19 cellular contexts compared by ENCODE assay signal in genomic region chr1:3641046-3641760, GRCh38. TPM values are rescaled to one million over a fixed set of nuclear protein-coding genes. Genes with fewer than 3 reads are reported as not detected.
DNase-seq lines count a peak whose midpoint lies in the region; ATAC-seq, FAIRE-seq and TF ChIP-seq lines count a peak whose summit lies in the region.
"Had no signal": no experiment of that assay in that cellular context is flagged by ENCODE, and none has a peak within 500 bp of the region (broad histone marks: within the 10 kb centered on the region; RNA-seq: fewer than 3 reads in every experiment).

No MANE protein-coding gene starts in this region.

- H3K4me1 Mint-ChIP-seq in WTC11 (no peaks in the 10 kb centered on the region), chondrocyte (ENCODE audit: low read depth) (no peaks in the 10 kb centered on the region)
- H3K4me1 Mint-ChIP-seq: B cell had no signal

- H3K4me1 ChIP-seq in mucosa of descending colon (ENCODE audit: low read depth) = no peaks in the 10 kb centered on the region
- H3K4me1 ChIP-seq in upper lobe of right lung = no peaks in the 10 kb centered on the region

- H3K4me3 ChIP-seq in mucosa of descending colon (no peak overlapping the region), upper lobe of right lung (no peak overlapping the region)
- H3K4me3 ChIP-seq: GM23248 had no signal

- H3K36me3 ChIP-seq in mucosa of descending colon (ENCODE audit: low read depth) (no peaks in the 10 kb centered on the region), upper lobe of right lung (peaks cover 39% of the 10 kb centered on the region)

- CTCF ChIA-PET in WTC11 (lab: Charles Lee) = interaction anchor here (1.1 to 1.6 kb wide), 2 partner anchors 83 to 188 kb away, joined by 4 to 6 read pairs; no protein-coding TSS in a partner anchor

- H3K27me3 Mint-ChIP-seq in WTC11 (ENCODE audit: low read depth) = no peaks in the 10 kb centered on the region
- no peaks in the 10 kb centered on the region for H3K27me3 Mint-ChIP-seq in chondrocyte (ENCODE audit: low read depth)
- H3K27me3 Mint-ChIP-seq: B cell; CD4-positive, alpha-beta T cell had no signal

- DNase-seq in WTC11 (ENCODE audit: low spot score) = peak; percentile 8
- peak; percentile 81 for DNase-seq in chondrocyte (ENCODE audit: low spot score)
- DNase-seq in mucosa of descending colon = peak in 2 of 3 donors; percentile 11 to 31
- peak; percentile 54 for DNase-seq in upper lobe of right lung
- no peak for DNase-seq in RCC 7860 (ENCODE audit: low spot score)
- no peak for DNase-seq in NAMALWA (ENCODE audit: low spot score)
- DNase-seq: C1 segment of cervical spinal cord; Calu3; CD4-positive, alpha-beta T cell; DMS79 treated with DMSO at 0.1 percent for 48 hours; EL; GM23248; H7 had no signal

- no peaks in the 10 kb centered on the region for H3K27me3 ChIP-seq in upper lobe of right lung

- H3K36me3 Mint-ChIP-seq in WTC11 (peaks cover 25% of the 10 kb centered on the region), chondrocyte (ENCODE audit: low read depth) (peaks cover 25% of the 10 kb centered on the region)

- POLR2A ChIA-PET in WTC11 (lab: Charles Lee) = no interaction called here

- H3K27ac ChIP-seq in upper lobe of right lung = no peak overlapping the region
- H3K27ac ChIP-seq: GM23248, HL-60 had no signal

- no peaks in the 10 kb centered on the region for H3K9me3 Mint-ChIP-seq in WTC11
- H3K9me3 Mint-ChIP-seq in chondrocyte (ENCODE audit: low read depth) = no peaks in the 10 kb centered on the region
- H3K9me3 Mint-ChIP-seq: CD4-positive, alpha-beta T cell had no signal

- no peak for FAIRE-seq in RCC 7860 (lab: Jason Lieb, UNC)
- FAIRE-seq: A204.1, G401.6, GM12892 had no signal

- no peak for ATAC-seq in WTC11
- ATAC-seq in mucosa of descending colon = no peak
- ATAC-seq in upper lobe of right lung = no peak
- ATAC-seq in GM18498 (IDR thresholded peaks at IDR 0.05; ENCODE audit: unreplicated experiment) = no peak

- H3K9me3 ChIP-seq in mucosa of descending colon (no peaks in the 10 kb centered on the region), upper lobe of right lung (no peaks in the 10 kb centered on the region)

- H3K27ac Mint-ChIP-seq in WTC11 = no peak overlapping the region
- H3K27ac Mint-ChIP-seq in chondrocyte (ENCODE audit: unreplicated experiment) = no peak overlapping the region
- H3K27ac Mint-ChIP-seq: B cell; CD4-positive, alpha-beta T cell had no signal

- TF ChIP-seq CTCF in WTC11 (IDR thresholded peaks at IDR 0.05) = no peak
- no peak for TF ChIP-seq CTCF in chondrocyte (IDR thresholded peaks at IDR 0.05)
- TF ChIP-seq CTCF in mucosa of descending colon (IDR thresholded peaks at IDR 0.05) = no peak
- TF ChIP-seq CTCF in upper lobe of right lung (IDR thresholded peaks at IDR 0.05) = no peak

- H3K4me3 Mint-ChIP-seq in WTC11 (no peak overlapping the region), chondrocyte (ENCODE audit: unreplicated experiment) (no peak overlapping the region)
- H3K4me3 Mint-ChIP-seq: B cell; CD4-positive, alpha-beta T cell had no signal

- intact Hi-C loops in mucosa of descending colon (cut with DNase I, micrococcal nuclease) = no loop called here
- intact Hi-C loops in upper lobe of right lung (cut with DNase I) = no loop called here

TF ChIP-seq in WTC11, 78 proteins besides CTCF, POLR2A, EP300 and RAD21:
- TF ChIP-seq HMGXB4 (CRISPR knock-in tag; IDR thresholded peaks at IDR 0.05) (no peak), GABPB1 (CRISPR knock-in tag; IDR thresholded peaks at IDR 0.05) (no peak), ZNF425 (CRISPR knock-in tag; conservative IDR thresholded peaks at IDR 0.05) (no peak), USF2 (CRISPR knock-in tag; IDR thresholded peaks at IDR 0.05) (no peak), ETV6 (CRISPR knock-in tag; IDR thresholded peaks at IDR 0.05) (no peak), GTF2I (CRISPR knock-in tag; conservative IDR thresholded peaks at IDR 0.05) (no peak)

RNA-seq across cellular contexts. Expression of gene WRAP73, which starts 8.7 kb away (rescaled TPM):
- total RNA-seq in WTC11 (2021) = 33.8 to 39.2 TPM (median 34.7 TPM) in 3 replicates
- 12.6 to 17.6 TPM (median 15.5 TPM) in 3 replicates for total RNA-seq in chondrocyte
- 10 to 100 TPM; 19.2 to 26.3 (median 21.0) TPM for total RNA-seq in mucosa of descending colon
- 18.5 TPM for total RNA-seq in upper lobe of right lung

RNA-seq across cellular contexts. Expression of gene TP73, which starts 11.1 kb away (rescaled TPM):
- total RNA-seq in WTC11 (2021) (5.7 to 6.4 TPM (median 5.8 TPM) in 3 replicates), chondrocyte (0.05 to 0.58 TPM in 2 of 3 replicates, not detected in the other), mucosa of descending colon (under 1 TPM; 0.12 to 0.63 (median 0.51) TPM), upper lobe of right lung (0.29 TPM)
- total RNA-seq: CD4-positive, alpha-beta T cell; GM23248 had no signal

RNA-seq across cellular contexts. Expression of gene TPRG1L, which starts 16.4 kb away (rescaled TPM):
- total RNA-seq in WTC11 (2021) = 20.9 to 22.3 TPM (median 20.9 TPM) in 3 replicates
- total RNA-seq in chondrocyte = 52.5 to 53.7 TPM (median 53.6 TPM) in 3 replicates
- total RNA-seq in mucosa of descending colon = 10 to 100 TPM; 70.4 to 96.0 (median 76.1) TPM
- 47.5 TPM for total RNA-seq in upper lobe of right lung

RNA-seq across cellular contexts. Expression of gene MEGF6, which starts 29.9 kb away (rescaled TPM):
- total RNA-seq in WTC11 (2021) = 24.9 to 32.4 TPM (median 27.2 TPM) in 3 replicates
- 185 to 332 TPM (median 328 TPM) in 3 replicates for total RNA-seq in chondrocyte
- total RNA-seq in mucosa of descending colon = 10 to 100 TPM in 1 of 3 donors, 1 to 10 TPM in 2; 6.2 to 12.2 (median 8.5) TPM
- 96.6 TPM for total RNA-seq in upper lobe of right lung

Comparison
In these comparisons a context has a peak if more than half of its experiments do, and no peak if none do; other contexts are left out.
1. DNase-seq: peak in WTC11 (single experiment), chondrocyte (single experiment), mucosa of descending colon (2 of 3) and upper lobe of right lung (single experiment); none in RCC 7860 (single experiment) and NAMALWA (single experiment).